ENCODE assay signal across 8 cellular contexts in genomic region chr5:119743927-119744326, GRCh38.
DNase-seq lines count a peak whose midpoint lies in the region; ATAC-seq, FAIRE-seq and TF ChIP-seq lines count a peak whose summit lies in the region.

No MANE protein-coding gene starts in this region.

- no peaks in the 10 kb centered on the region for H3K4me1 Mint-ChIP-seq in activated CD4-positive, alpha-beta T cell treated with anti-CD3 and anti-CD28 coated beads for 36 hours
- no peaks in the 10 kb centered on the region for H3K4me1 Mint-ChIP-seq in activated T-helper 1 cell treated with anti-CD3 and anti-CD28 coated beads, Interleukin-12 subunit alpha, Interleukin-12 subunit beta, Interleukin-2, Interleukin-4 antibody, amounts not matched to agents 30 ng/mL and 10 ng/mL and 1 ng/mL, durations not matched to agents 14 hours and 24 hours and 36 hours (ENCODE audit: low read depth)

- TF ChIP-seq CTCF in OCI-LY7 (conservative IDR thresholded peaks at IDR 0.05; ENCODE audit: low read length), result peak; percentile 82

- H3K4me1 ChIP-seq in OCI-LY7 (ENCODE audit: insufficient read depth, low read length, poor library complexity, severe bottlenecking), result no peaks in the 10 kb centered on the region

- H3K36me3 ChIP-seq in OCI-LY7 (ENCODE audit: insufficient read depth, low read length), result no peaks in the 10 kb centered on the region

- H3K4me3 ChIP-seq in OCI-LY7 (ENCODE audit: low read depth, low read length, poor library complexity, severe bottlenecking), result no peak overlapping the region

- no peaks in the 10 kb centered on the region for H3K9me3 ChIP-seq in OCI-LY7 (ENCODE audit: low read length)

- no peaks in the 10 kb centered on the region for H3K9me3 Mint-ChIP-seq in activated CD4-positive, alpha-beta T cell treated with anti-CD3 and anti-CD28 coated beads for 36 hours (ENCODE audit: low read depth)
- H3K9me3 Mint-ChIP-seq in activated T-helper 1 cell treated with anti-CD3 and anti-CD28 coated beads, Interleukin-12 subunit alpha, Interleukin-12 subunit beta, Interleukin-2, Interleukin-4 antibody, amounts not matched to agents 30 ng/mL and 10 ng/mL and 1 ng/mL, durations not matched to agents 14 hours and 24 hours and 36 hours, result no peaks in the 10 kb centered on the region

- no peak overlapping the region for H3K4me2 ChIP-seq in OCI-LY7 (ENCODE audit: low read length)

- no peak overlapping the region for H3K4me3 Mint-ChIP-seq in activated CD4-positive, alpha-beta T cell treated with anti-CD3 and anti-CD28 coated beads for 36 hours
- no peak overlapping the region for H3K4me3 Mint-ChIP-seq in activated T-helper 1 cell treated with anti-CD3 and anti-CD28 coated beads, Interleukin-12 subunit alpha, Interleukin-12 subunit beta, Interleukin-2, Interleukin-4 antibody, amounts not matched to agents 30 ng/mL and 10 ng/mL and 1 ng/mL, durations not matched to agents 14 hours and 24 hours and 36 hours

- CTCF ChIA-PET in activated CD4-positive, alpha-beta T cell treated with anti-CD3 and anti-CD28 coated beads for 36 hours (lab: Charles Lee), result no interaction called here
- CTCF ChIA-PET in OCI-LY7 (lab: Charles Lee; ENCODE audit: unreplicated experiment), result no interaction called here

- H4K20me1 ChIP-seq in OCI-LY7 (ENCODE audit: insufficient read depth, low read length), result no peaks in the 10 kb centered on the region

- peak; percentile 10 for DNase-seq in activated CD4-positive, alpha-beta T cell treated with anti-CD3 and anti-CD28 coated beads for 36 hours
- DNase-seq in activated CD4-positive, alpha-beta T cell treated with anti-CD3 and anti-CD28 coated beads, Interleukin-2, amount 50 U/mL, for 4 hours, result no peak
- DNase-seq in OCI-LY7 (ENCODE audit: low spot score) (peak; percentile 50), foreskin melanocyte (peak; percentile 22), urothelium cell line (ENCODE audit: low spot score) (peak; percentile 32)
- no peak for DNase-seq in activated T-helper 1 cell treated with anti-CD3 and anti-CD28 coated beads, Interleukin-12 subunit alpha, Interleukin-12 subunit beta, Interleukin-2, Interleukin-4 antibody, amounts not matched to agents 30 ng/mL and 10 ng/mL and 1 ng/mL, durations not matched to agents 14 hours and 24 hours and 36 hours (ENCODE audit: low spot score)

- H3K27me3 Mint-ChIP-seq in activated CD4-positive, alpha-beta T cell treated with anti-CD3 and anti-CD28 coated beads for 36 hours, result peaks cover 2% of the 10 kb centered on the region
- H3K27me3 Mint-ChIP-seq in activated T-helper 1 cell treated with anti-CD3 and anti-CD28 coated beads, Interleukin-12 subunit alpha, Interleukin-12 subunit beta, Interleukin-2, Interleukin-4 antibody, amounts not matched to agents 30 ng/mL and 10 ng/mL and 1 ng/mL, durations not matched to agents 14 hours and 24 hours and 36 hours (ENCODE audit: insufficient read depth), result no peaks in the 10 kb centered on the region

- no peaks in the 10 kb centered on the region for H3K9me2 ChIP-seq in OCI-LY7 (ENCODE audit: insufficient read depth, low read length)

- H3K27ac Mint-ChIP-seq in activated CD4-positive, alpha-beta T cell treated with anti-CD3 and anti-CD28 coated beads for 36 hours, result no peak overlapping the region
- H3K27ac Mint-ChIP-seq in activated T-helper 1 cell treated with anti-CD3 and anti-CD28 coated beads, Interleukin-12 subunit alpha, Interleukin-12 subunit beta, Interleukin-2, Interleukin-4 antibody, amounts not matched to agents 30 ng/mL and 10 ng/mL and 1 ng/mL, durations not matched to agents 14 hours and 24 hours and 36 hours, result no peak overlapping the region

- FAIRE-seq in urothelium cell line (lab: Jason Lieb, UNC), result no peak

- no peak overlapping the region for H3K27ac ChIP-seq in OCI-LY7 (ENCODE audit: low read depth, low read length, poor library complexity, severe bottlenecking)

- POLR2A ChIA-PET in activated CD4-positive, alpha-beta T cell treated with anti-CD3 and anti-CD28 coated beads for 36 hours (lab: Charles Lee), result no interaction called here
- POLR2A ChIA-PET in OCI-LY7 (lab: Charles Lee), result no interaction called here

- BruUV-seq in OCI-LY7 (replicated peaks; lab: Mats Ljungman, UMichigan), result no TSS peak

- H2AFZ ChIP-seq in OCI-LY7 (ENCODE audit: low read length), result no peak overlapping the region

- intact Hi-C loops in activated CD4-positive, alpha-beta T cell treated with anti-CD3 and anti-CD28 coated beads for 36 hours (cut with DNase I, micrococcal nuclease), result loop anchor here (1.0 to 10.0 kb wide), 5 partner anchors 165 to 756 kb away; partner anchors contain the start of gene DTWD2 (in 1 of the 2)
- intact Hi-C loops in OCI-LY7 (cut with micrococcal nuclease; ENCODE audit: unreplicated experiment), result loop anchor here (5.0 to 10.0 kb wide), 3 partner anchors 169 to 489 kb away; no protein-coding TSS in a partner anchor
- intact Hi-C loops in activated T-helper 1 cell treated with anti-CD3 and anti-CD28 coated beads, Interleukin-12 subunit alpha, Interleukin-12 subunit beta, Interleukin-2, Interleukin-4 antibody, amounts not matched to agents 30 ng/mL and 10 ng/mL and 1 ng/mL, durations not matched to agents 14 hours and 24 hours and 36 hours (cut with micrococcal nuclease), result loop anchor here (1.0 to 10.0 kb wide), 3 partner anchors 273 to 949 kb away; partner anchors contain the start of gene DTWD2

- H3K79me2 ChIP-seq in OCI-LY7 (ENCODE audit: insufficient read depth, low read depth, low read length), result no peaks in the 10 kb centered on the region

- ATAC-seq in activated CD4-positive, alpha-beta T cell treated with anti-CD3 and anti-CD28 coated beads for 36 hours, result peak; percentile 51
- peak; percentile 96 for ATAC-seq in GM19463 (IDR thresholded peaks at IDR 0.05; ENCODE audit: unreplicated experiment)
- peak; percentile 92 for ATAC-seq in HG03280 (IDR thresholded peaks at IDR 0.05; ENCODE audit: unreplicated experiment)

- no peaks in the 10 kb centered on the region for H3K36me3 Mint-ChIP-seq in activated CD4-positive, alpha-beta T cell treated with anti-CD3 and anti-CD28 coated beads for 36 hours (ENCODE audit: low read depth)
- H3K36me3 Mint-ChIP-seq in activated T-helper 1 cell treated with anti-CD3 and anti-CD28 coated beads, Interleukin-12 subunit alpha, Interleukin-12 subunit beta, Interleukin-2, Interleukin-4 antibody, amounts not matched to agents 30 ng/mL and 10 ng/mL and 1 ng/mL, durations not matched to agents 14 hours and 24 hours and 36 hours (ENCODE audit: low read depth), result no peaks in the 10 kb centered on the region

Comparison
In these comparisons a context has a peak if more than half of its experiments do, and no peak if none do; other contexts are left out.
1. DNase-seq: peak in activated CD4-positive, alpha-beta T cell treated with anti-CD3 and anti-CD28 coated beads for 36 hours (single experiment), OCI-LY7 (single experiment), foreskin melanocyte (single experiment) and urothelium cell line (single experiment); none in activated CD4-positive, alpha-beta T cell treated with anti-CD3 and anti-CD28 coated beads, Interleukin-2, amount 50 U/mL, for 4 hours (0 of 2) and activated T-helper 1 cell treated with anti-CD3 and anti-CD28 coated beads, Interleukin-12 subunit alpha, Interleukin-12 subunit beta, Interleukin-2, Interleukin-4 antibody, amounts not matched to agents 30 ng/mL and 10 ng/mL and 1 ng/mL, durations not matched to agents 14 hours and 24 hours and 36 hours (single experiment).
2. Peak in every context shown above with its lines, with median percentiles within 50 percentile points of each other: ATAC-seq.